Comparison of ENCODE assay signal across 16 cellular contexts in genomic region chr1:243414152-243414494, GRCh38.
"Had no signal": no experiment of that assay in that cellular context is flagged by ENCODE, and none has a peak within 500 bp of the region (broad histone marks: within the 10 kb centered on the region; RNA-seq: fewer than 3 reads in every experiment).

No MANE protein-coding gene starts in this region.

- H3K9me3 Mint-ChIP-seq: activated T-cell treated with anti-CD3 and anti-CD28 coated beads, Interleukin-2, amount 50 U/mL, for 24 hours; brain; natural killer cell; T-cell had no signal

- H3K27me3 Mint-ChIP-seq: activated naive CD8-positive, alpha-beta T cell; activated T-cell treated with anti-CD3 and anti-CD28 coated beads, Interleukin-2, amount 50 U/mL, for 24 hours; T-cell had no signal

- H3K27me3 ChIP-seq: transverse colon had no signal

- H3K27ac Mint-ChIP-seq: activated naive CD8-positive, alpha-beta T cell; activated T-cell treated with anti-CD3 and anti-CD28 coated beads, Interleukin-2, amount 50 U/mL, for 24 hours; natural killer cell had no signal

- DNase-seq: activated CD4-positive, alpha-beta T cell treated with anti-CD3 and anti-CD28 coated beads, Interleukin-2, amount 50 U/mL, for 48 hours; activated effector memory CD4-positive, alpha-beta T cell treated with anti-CD3 and anti-CD28 coated beads, Interleukin-2, amount 50 U/mL, for 16 hours; activated T-cell treated with anti-CD3 and anti-CD28 coated beads, Interleukin-2, amount 50 U/mL, for 24 hours; effector memory CD4-positive, alpha-beta T cell; foreskin fibroblast; left ventricle myocardium inferior; mucosa of descending colon; natural killer cell; posterior cingulate gyrus; retina; stimulated activated CD4-positive, alpha-beta T cell treated with anti-CD3 and anti-CD28 coated beads, Interleukin-12 subunit alpha, Interleukin-12 subunit beta, amount 100 ng/mL, for 4 hours; stimulated activated CD4-positive, alpha-beta T cell treated with anti-CD3 and anti-CD28 coated beads, Interleukin-2, amount 100 ng/mL, for 24 hours; T-cell; transverse colon had no signal

- H3K4me3 ChIP-seq: left ventricle myocardium inferior, mucosa of descending colon, transverse colon had no signal

- H3K4me3 Mint-ChIP-seq: activated naive CD8-positive, alpha-beta T cell; activated T-cell treated with anti-CD3 and anti-CD28 coated beads, Interleukin-2, amount 50 U/mL, for 24 hours; brain; natural killer cell; T-cell had no signal

- H3K9me3 ChIP-seq: left ventricle myocardium inferior, mucosa of descending colon, transverse colon had no signal

- H3K4me1 ChIP-seq: left ventricle myocardium inferior, transverse colon had no signal

- ATAC-seq: mucosa of descending colon, natural killer cell had no signal

- H3K36me3 Mint-ChIP-seq: natural killer cell had no signal

- H3K27ac ChIP-seq: left ventricle myocardium inferior, transverse colon had no signal
